ENCODE assay signal across 19 cellular contexts in genomic region chr14:89485264-89485663, GRCh38.
DNase-seq lines count a peak whose midpoint lies in the region; ATAC-seq and TF ChIP-seq lines count a peak whose summit lies in the region.
"Had no signal": no experiment of that assay in that cellular context is flagged by ENCODE, and none has a peak within 500 bp of the region (broad histone marks: within the 10 kb centered on the region; RNA-seq: fewer than 3 reads in every experiment).

No MANE protein-coding gene starts in this region.

- intact Hi-C loops in left ventricle myocardium inferior (cut with micrococcal nuclease) (no loop called here), heart left ventricle (cut with DNase I) (no loop called here)

- TF ChIP-seq POLR2A in heart left ventricle (IDR thresholded peaks at IDR 0.05) = no peak

- H3K9me3 ChIP-seq in left ventricle myocardium inferior (replicated peaks) (no peaks in the 10 kb centered on the region), heart left ventricle (no peaks in the 10 kb centered on the region), thymus (ENCODE audit: control insufficient read depth) (no peaks in the 10 kb centered on the region)
- H3K9me3 ChIP-seq: HAP-1, ovary had no signal

- H3K27me3 ChIP-seq in left ventricle myocardium inferior (ENCODE audit: low read depth) = no peaks in the 10 kb centered on the region
- no peaks in the 10 kb centered on the region for H3K27me3 ChIP-seq in heart left ventricle
- no peaks in the 10 kb centered on the region for H3K27me3 ChIP-seq in foreskin keratinocyte
- H3K27me3 ChIP-seq in thymus (ENCODE audit: control insufficient read depth, insufficient read depth) = no peaks in the 10 kb centered on the region
- H3K27me3 ChIP-seq: ovary had no signal

- no peak for TF ChIP-seq CTCF in left ventricle myocardium inferior (IDR thresholded peaks at IDR 0.05; ENCODE audit: borderline replicate concordance)
- TF ChIP-seq CTCF in heart left ventricle (IDR thresholded peaks at IDR 0.05) = no peak
- TF ChIP-seq CTCF in foreskin keratinocyte (conservative IDR thresholded peaks at IDR 0.05) = no peak

- 77 to 89% (median 83%) methylated on average over 2 of the region's 2 CpGs for WGBS in heart left ventricle, 4 donors
- 95% methylated on average over 2 of the region's 2 CpGs for WGBS in thymus

- H3K27ac ChIP-seq in left ventricle myocardium inferior (replicated peaks) = peak overlapping the region; percentile 1
- H3K27ac ChIP-seq in heart left ventricle = peak overlapping the region in 2 of 12 donors; percentile 13 to 81
- no peak overlapping the region for H3K27ac ChIP-seq in foreskin keratinocyte
- peak overlapping the region; percentile 18 for H3K27ac ChIP-seq in thymus (ENCODE audit: low read depth)
- H3K27ac ChIP-seq: ovary had no signal

- peaks cover 28% of the 10 kb centered on the region for H3K4me1 ChIP-seq in left ventricle myocardium inferior
- H3K4me1 ChIP-seq in heart left ventricle = peaks cover 0 to 53% (median 1%) of the 10 kb centered on the region in 12 donors
- no peaks in the 10 kb centered on the region for H3K4me1 ChIP-seq in foreskin keratinocyte
- H3K4me1 ChIP-seq in thymus (ENCODE audit: control insufficient read depth, insufficient read depth, low read length) = no peaks in the 10 kb centered on the region
- H3K4me1 ChIP-seq: HAP-1 had no signal

- ATAC-seq in heart left ventricle = no peak
- peak; percentile 37 for ATAC-seq in foreskin keratinocyte

- DNase-seq in left ventricle myocardium inferior (no peak), heart left ventricle (no peak), NCI-H69 (lab: John Stamatoyannopoulos, UW) (peak; percentile 60), foreskin keratinocyte (peak; percentile 29 to 39), GOT3 (lab: John Stamatoyannopoulos, UW) (no peak), activated gamma-delta T cell (lab: John Stamatoyannopoulos, UW) (no peak)
- DNase-seq in stimulated activated CD4-positive, alpha-beta T cell treated with anti-CD3 and anti-CD28 coated beads, Interleukin-15, amount 100 ng/mL, for 24 hours = no peak
- DNase-seq: activated CD8-positive, alpha-beta memory T cell treated with anti-CD3 and anti-CD28 coated beads for 24 hours; caudate nucleus; EL; MM.1S; NCI-H2171; ovary; SIG-M5; stimulated activated naive CD4-positive, alpha-beta T cell treated with Interleukin-2 at 50 U/mL for 16 hours; T1000 had no signal

- H3K4me3 ChIP-seq in left ventricle myocardium inferior (no peak overlapping the region), heart left ventricle (no peak overlapping the region), thymus (ENCODE audit: low read length) (no peak overlapping the region)
- H3K4me3 ChIP-seq: HAP-1, ovary, smooth muscle cell had no signal

- no peaks in the 10 kb centered on the region for H3K36me3 ChIP-seq in left ventricle myocardium inferior
- no peaks in the 10 kb centered on the region for H3K36me3 ChIP-seq in heart left ventricle
- peaks cover 6% of the 10 kb centered on the region for H3K36me3 ChIP-seq in thymus (ENCODE audit: control insufficient read depth, insufficient read depth)
- H3K36me3 ChIP-seq: HAP-1, ovary had no signal

Comparison
In these comparisons a context has a peak if more than half of its experiments do, and no peak if none do; other contexts are left out.
1. DNase-seq: peak in NCI-H69 (single experiment) and foreskin keratinocyte (2 of 2); none in left ventricle myocardium inferior (single experiment), heart left ventricle (0 of 5), GOT3 (single experiment), stimulated activated CD4-positive, alpha-beta T cell treated with anti-CD3 and anti-CD28 coated beads, Interleukin-15, amount 100 ng/mL, for 24 hours (single experiment) and activated gamma-delta T cell (single experiment).